Comparison of ENCODE assay signal across 10 cellular contexts in genomic region chr3:42544492-42545283, GRCh38. TPM values are rescaled to one million over a fixed set of nuclear protein-coding genes. Genes with fewer than 3 reads are reported as not detected.
DNase-seq lines count a peak whose midpoint lies in the region; ATAC-seq and TF ChIP-seq lines count a peak whose summit lies in the region.
"Had no signal": no experiment of that assay in that cellular context is flagged by ENCODE, and none has a peak within 500 bp of the region (broad histone marks: within the 10 kb centered on the region; RNA-seq: fewer than 3 reads in every experiment).

No MANE protein-coding gene starts in this region.

- peaks cover 18% of the 10 kb centered on the region for H3K4me1 ChIP-seq in mucosa of descending colon (ENCODE audit: low read depth)

- peaks cover 11% of the 10 kb centered on the region for H3K36me3 Mint-ChIP-seq in endothelial cell (ENCODE audit: low read depth, unreplicated experiment)

- H3K27ac Mint-ChIP-seq in endothelial cell (ENCODE audit: unreplicated experiment) = no peak overlapping the region
- H3K27ac Mint-ChIP-seq: CD8-positive, alpha-beta T cell had no signal

- H3K9me3 ChIP-seq in mucosa of descending colon = no peaks in the 10 kb centered on the region

- peaks cover 3% of the 10 kb centered on the region for H3K27me3 Mint-ChIP-seq in endothelial cell (ENCODE audit: unreplicated experiment)

- intact Hi-C loops in mucosa of descending colon (cut with DNase I, micrococcal nuclease) = no loop called here

- peaks cover 17% of the 10 kb centered on the region for H3K4me1 Mint-ChIP-seq in endothelial cell (ENCODE audit: unreplicated experiment)

- no peak overlapping the region for H3K4me3 ChIP-seq in mucosa of descending colon

- peak; percentile 72 for DNase-seq in COLO668 (lab: John Stamatoyannopoulos, UW; ENCODE audit: unreplicated experiment)
- peak; percentile 21 for DNase-seq in NCI-H2196 treated with DMSO at 0.1 percent for 48 hours (lab: John Stamatoyannopoulos, UW; ENCODE audit: unreplicated experiment)
- DNase-seq in dermis blood vessel endothelial cell = peak; percentile 34
- DNase-seq in mucosa of descending colon = peak; percentile 66 to 75 (median 73)
- DNase-seq in activated CD4-positive, CD25-positive, alpha-beta regulatory T cell treated with anti-CD3 and anti-CD28 coated beads, Interleukin-2, amount 50 U/mL, for 72 hours = no peak
- DNase-seq in epidermal melanocyte (ENCODE audit: insufficient read length, low spot score) = no peak
- no peak for DNase-seq in endothelial cell (ENCODE audit: low spot score)
- DNase-seq: CD8-positive, alpha-beta T cell; NCI-H1930 had no signal

- TF ChIP-seq CTCF in mucosa of descending colon (IDR thresholded peaks at IDR 0.05) (no peak), endothelial cell (IDR thresholded peaks at IDR 0.05; ENCODE audit: unreplicated experiment) (no peak)

- H3K4me3 Mint-ChIP-seq in endothelial cell (ENCODE audit: unreplicated experiment) = no peak overlapping the region
- H3K4me3 Mint-ChIP-seq: CD8-positive, alpha-beta T cell had no signal

- ATAC-seq in mucosa of descending colon (peak; percentile 80), GM21825 (IDR thresholded peaks at IDR 0.05; ENCODE audit: unreplicated experiment) (no peak)
- ATAC-seq: CD8-positive, alpha-beta T cell had no signal

- no peaks in the 10 kb centered on the region for H3K9me3 Mint-ChIP-seq in endothelial cell (ENCODE audit: unreplicated experiment)
- H3K9me3 Mint-ChIP-seq: CD8-positive, alpha-beta T cell had no signal

- H3K36me3 ChIP-seq in mucosa of descending colon (ENCODE audit: low read depth) = no peaks in the 10 kb centered on the region

RNA-seq across cellular contexts. Expression of gene SEC22C, which starts 37.1 kb away (rescaled TPM):
- total RNA-seq in dermis blood vessel endothelial cell (104 and 114 TPM in 2 replicates), mucosa of descending colon (10 to 100 TPM in 2 of 3 donors, 1 to 10 TPM in 1; 9.3 to 34.2 (median 18.3) TPM), endothelial cell (ENCODE audit: unreplicated experiment) (49.6 TPM)

RNA-seq across cellular contexts. Expression of gene VIPR1, which starts 42.2 kb away (rescaled TPM):
- total RNA-seq in dermis blood vessel endothelial cell (0.23 and 0.85 TPM in 2 replicates), mucosa of descending colon (100 to 1,000 TPM in 2 of 3 donors, 10 to 100 TPM in 1; 68.9 to 202 (median 148) TPM), endothelial cell (ENCODE audit: unreplicated experiment) (5.4 TPM)

RNA-seq across cellular contexts. Expression of gene SS18L2, which starts 46.0 kb away (rescaled TPM):
- 23.4 and 46.5 TPM in 2 replicates for total RNA-seq in dermis blood vessel endothelial cell
- 10 to 100 TPM; 17.5 to 19.6 (median 17.7) TPM for total RNA-seq in mucosa of descending colon
- 75.1 TPM for total RNA-seq in endothelial cell (ENCODE audit: unreplicated experiment)

RNA-seq across cellular contexts. Expression of gene NKTR, which starts 55.8 kb away (rescaled TPM):
- 61.7 and 133 TPM in 2 replicates for total RNA-seq in dermis blood vessel endothelial cell
- total RNA-seq in mucosa of descending colon = 10 to 100 TPM; 61.4 to 75.6 (median 70.5) TPM
- total RNA-seq in endothelial cell (ENCODE audit: unreplicated experiment) = 118 TPM

Comparison
In these comparisons a context has a peak if more than half of its experiments do, and no peak if none do; other contexts are left out.
1. DNase-seq: peak in COLO668 (single experiment), NCI-H2196 treated with DMSO at 0.1 percent for 48 hours (single experiment), dermis blood vessel endothelial cell (single experiment) and mucosa of descending colon (3 of 3); none in activated CD4-positive, CD25-positive, alpha-beta regulatory T cell treated with anti-CD3 and anti-CD28 coated beads, Interleukin-2, amount 50 U/mL, for 72 hours (single experiment), epidermal melanocyte (single experiment) and endothelial cell (single experiment).
2. RNA of gene VIPR1, which starts 42.2 kb away (total RNA-seq): 68.9 to 202 TPM in mucosa of descending colon; 5.4 TPM in endothelial cell (single experiment) and 0.23 to 0.85 TPM in dermis blood vessel endothelial cell; every median in the first group is over 10 times any median in the second.